Comparison of ENCODE assay signal across 18 cellular contexts in the genomic region with DNA sequence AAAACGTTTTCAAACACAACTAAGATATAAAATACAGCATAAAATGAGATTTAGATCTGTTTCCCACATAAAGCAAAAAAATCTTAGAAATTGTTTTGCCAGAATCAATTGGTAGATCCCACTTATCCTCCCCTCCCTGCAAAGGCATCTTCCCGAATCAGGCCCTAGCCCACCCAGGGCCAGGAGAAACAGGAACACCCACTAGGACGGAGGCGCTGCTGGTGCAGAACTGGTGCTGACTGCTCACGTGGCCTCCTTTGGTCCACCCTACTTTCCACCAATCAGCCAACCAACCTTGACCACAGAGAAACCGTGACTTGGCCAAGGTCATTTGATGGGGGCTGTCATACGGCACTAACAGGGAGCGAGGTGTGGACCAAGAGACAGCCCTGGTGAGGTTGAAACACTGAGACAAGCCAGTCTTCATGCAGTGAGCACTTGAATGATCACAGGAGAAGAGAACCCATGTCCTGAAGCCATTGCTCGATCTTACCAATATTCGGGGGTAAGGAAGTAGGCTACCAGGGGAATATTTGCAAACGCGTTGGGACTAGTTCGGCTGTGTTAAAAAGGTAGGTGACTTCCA. TPM values are rescaled to one million over a fixed set of nuclear protein-coding genes. Genes with fewer than 3 reads are reported as not detected.
A peak's percentile ranks its signal among the peaks of the same experiment; 100 is the strongest.
DNase-seq lines count a peak whose midpoint lies in the region; ATAC-seq and TF ChIP-seq lines count a peak whose summit lies in the region.
"Had no signal": no experiment of that assay in that cellular context is flagged by ENCODE, and none has a peak within 500 bp of the region (broad histone marks: within the 10 kb centered on the region; RNA-seq: fewer than 3 reads in every experiment).

No MANE protein-coding gene starts in this region.

- H3K9me3 ChIP-seq in CD4-positive, alpha-beta T cell (ENCODE audit: control insufficient read depth, low read length): no peaks in the 10 kb centered on the region
- H3K9me3 ChIP-seq in GM23248 (ENCODE audit: low read depth) (no peaks in the 10 kb centered on the region), BE2C (no peaks in the 10 kb centered on the region), neuronal stem cell (replicated peaks in 1 of 2; ENCODE audit: control insufficient read depth in 2 of 2, insufficient read depth in 1 of 2, low read depth in 1 of 2, low read length in 2 of 2) (no peaks in the 10 kb centered on the region)
- H3K9me3 ChIP-seq: HAP-1, pancreas, thoracic aorta had no signal

- H3K27me3 ChIP-seq in CD4-positive, alpha-beta T cell (ENCODE audit: control insufficient read depth, insufficient read depth, low read length): no peaks in the 10 kb centered on the region
- H3K27me3 ChIP-seq in GM23248 (replicated peaks; ENCODE audit: insufficient read depth) (no peaks in the 10 kb centered on the region), BE2C (no peaks in the 10 kb centered on the region), neuronal stem cell (ENCODE audit: control insufficient read depth in 3 of 3, insufficient read depth in 3 of 3, low read depth in 1 of 3, low read length in 3 of 3) (no peaks in the 10 kb centered on the region)
- H3K27me3 ChIP-seq: pancreas had no signal

- peaks cover 85% of the 10 kb centered on the region for H3K79me2 ChIP-seq in GM23248 (ENCODE audit: insufficient read depth)

- H2BK5ac ChIP-seq in neuronal stem cell (ENCODE audit: low read length): no peak overlapping the region

- WGBS in GM23248 (ENCODE audit: low coverage in 1 of 2, low lambda C conversion rate in 2 of 2, missing lambda C conversion rate in 2 of 2), 2 experiments: 81 to 89% methylated on average over 13 of the region's 13 CpGs
- WGBS in neuronal stem cell (ENCODE audit: extremely low coverage in 2 of 2, insufficient read length in 2 of 2, insufficient replicate concordance in 1 of 2), 2 donors: no CpG with 5 or more reads among the region's 13 CpGs

- H2BK12ac ChIP-seq in neuronal stem cell (ENCODE audit: low read length): no peak overlapping the region

- peaks cover 51% of the 10 kb centered on the region for H3F3A ChIP-seq in GM23248 (ENCODE audit: insufficient read depth)

- no peak overlapping the region for H3K27ac ChIP-seq in CD4-positive, alpha-beta T cell (ENCODE audit: low read depth, low read length)
- H3K27ac ChIP-seq in GM23248: no peak overlapping the region
- no peak overlapping the region for H3K27ac ChIP-seq in neuronal stem cell (replicated peaks; ENCODE audit: low read length)
- H3K27ac ChIP-seq: pancreas, PC-9, thoracic aorta had no signal

- H3K4me1 Mint-ChIP-seq in CD4-positive, alpha-beta T cell (ENCODE audit: low read depth): peaks cover 31% of the 10 kb centered on the region
- H3K4me1 Mint-ChIP-seq in activated naive CD8-positive, alpha-beta T cell treated with anti-CD3 and anti-CD28 coated beads, Interleukin-2, amount 50 U/mL, for 24 hours: peaks cover 46% of the 10 kb centered on the region
- peaks cover 19 to 49% (median 32%) of the 10 kb centered on the region in 4 donors for H3K4me1 Mint-ChIP-seq in naive thymus-derived CD8-positive, alpha-beta T cell

- H3K27ac Mint-ChIP-seq in CD4-positive, alpha-beta T cell: peak overlapping the region; percentile 42
- peak overlapping the region; percentile 77 for H3K27ac Mint-ChIP-seq in activated naive CD8-positive, alpha-beta T cell treated with anti-CD3 and anti-CD28 coated beads, Interleukin-2, amount 50 U/mL, for 24 hours
- H3K27ac Mint-ChIP-seq in naive thymus-derived CD8-positive, alpha-beta T cell: peak overlapping the region in 7 of 10 donors; percentile 37 to 73 (median 44)
- H3K27ac Mint-ChIP-seq: B cell had no signal

- H2BK120ac ChIP-seq in neuronal stem cell (ENCODE audit: low read depth, low read length): no peak overlapping the region

- H2BK15ac ChIP-seq in neuronal stem cell (ENCODE audit: low read length): no peak overlapping the region

- H3K79me1 ChIP-seq in neuronal stem cell (ENCODE audit: low read depth, low read length): peaks cover 16% of the 10 kb centered on the region

- POLR2A ChIA-PET in CD4-positive, alpha-beta T cell (lab: Charles Lee): interaction anchor here (1.8 to 7.4 kb wide), 2 partner anchors 10 to 12 kb away, joined by 9 to 109 read pairs; a partner anchor contains a TSS
- POLR2A ChIA-PET in naive thymus-derived CD8-positive, alpha-beta T cell (lab: Charles Lee): interaction anchor here (1.4 kb wide), 1 partner anchor 12 kb away, joined by 3 read pairs; no protein-coding TSS in a partner anchor

- no peak overlapping the region for H2AK5ac ChIP-seq in neuronal stem cell (ENCODE audit: low read depth, low read length)

- no peak overlapping the region for H3K14ac ChIP-seq in neuronal stem cell (ENCODE audit: low read length)

- H3K4me1 ChIP-seq in GM23248 (ENCODE audit: insufficient read depth) (no peaks in the 10 kb centered on the region), BE2C (peaks cover 12% of the 10 kb centered on the region), neuronal stem cell (ENCODE audit: control insufficient read depth in 2 of 2, insufficient read depth in 1 of 2, low read depth in 1 of 2, low read length in 2 of 2) (peaks cover 4 to 6% of the 10 kb centered on the region in 2 donors)

- no peak overlapping the region for H3K4me3 Mint-ChIP-seq in CD4-positive, alpha-beta T cell
- no peak overlapping the region for H3K4me3 Mint-ChIP-seq in activated naive CD8-positive, alpha-beta T cell treated with anti-CD3 and anti-CD28 coated beads, Interleukin-2, amount 50 U/mL, for 24 hours
- H3K4me3 Mint-ChIP-seq in naive thymus-derived CD8-positive, alpha-beta T cell: no peak overlapping the region
- H3K4me3 Mint-ChIP-seq: activated CD4-positive, alpha-beta T cell treated with anti-CD3 and anti-CD28 coated beads, Interleukin-2, amount 10 ng/mL, durations not matched to agents 7 days and 5 days; B cell had no signal

- H3K4me3 ChIP-seq in GM23248: no peak overlapping the region
- H3K4me3 ChIP-seq in BE2C (ENCODE audit: low read depth, low read length): no peak overlapping the region
- H3K4me3 ChIP-seq in neuronal stem cell (ENCODE audit: low read length in 2 of 2): no peak overlapping the region
- H3K4me3 ChIP-seq: HAP-1, pancreas, PC-9, thoracic aorta had no signal

- 0 out of 2 replicates have a peak overlapping the region, but pooled peaks have one; percentile 28 for H3K9ac ChIP-seq in GM23248
- no peak overlapping the region for H3K9ac ChIP-seq in neuronal stem cell (ENCODE audit: low read depth, low read length, poor library complexity)

- no peak overlapping the region for H4K8ac ChIP-seq in neuronal stem cell (ENCODE audit: low read depth, low read length)

- ATAC-seq in CD4-positive, alpha-beta T cell (ENCODE audit: poor library complexity): no peak
- ATAC-seq in activated naive CD8-positive, alpha-beta T cell treated with anti-CD3 and anti-CD28 coated beads, Interleukin-2, amount 50 U/mL, for 24 hours: no peak
- no peak for ATAC-seq in naive thymus-derived CD8-positive, alpha-beta T cell
- ATAC-seq in HG03196 (IDR thresholded peaks at IDR 0.05; ENCODE audit: unreplicated experiment): no peak
- ATAC-seq: left colon had no signal

- peaks cover 9% of the 10 kb centered on the region; the same call in 1 of the 2 replicates for H4K20me1 ChIP-seq in GM23248 (ENCODE audit: insufficient read depth)

- H3K27me3 Mint-ChIP-seq in CD4-positive, alpha-beta T cell: no peaks in the 10 kb centered on the region
- no peaks in the 10 kb centered on the region for H3K27me3 Mint-ChIP-seq in activated naive CD8-positive, alpha-beta T cell treated with anti-CD3 and anti-CD28 coated beads, Interleukin-2, amount 50 U/mL, for 24 hours
- H3K27me3 Mint-ChIP-seq in naive thymus-derived CD8-positive, alpha-beta T cell: no peaks in the 10 kb centered on the region
- H3K27me3 Mint-ChIP-seq: activated CD4-positive, alpha-beta T cell treated with anti-CD3 and anti-CD28 coated beads, Interleukin-2, amount 10 ng/mL, durations not matched to agents 7 days and 5 days; B cell had no signal

- peaks cover 79% of the 10 kb centered on the region for H3K36me3 Mint-ChIP-seq in CD4-positive, alpha-beta T cell (ENCODE audit: low read depth)
- peaks cover 51% of the 10 kb centered on the region for H3K36me3 Mint-ChIP-seq in activated naive CD8-positive, alpha-beta T cell treated with anti-CD3 and anti-CD28 coated beads, Interleukin-2, amount 50 U/mL, for 24 hours (ENCODE audit: low read depth)
- H3K36me3 Mint-ChIP-seq in naive thymus-derived CD8-positive, alpha-beta T cell: peaks cover 0 to 74% (median 9%) of the 10 kb centered on the region in 3 donors

- TF ChIP-seq CTCF in CD4-positive, alpha-beta T cell (IDR thresholded peaks at IDR 0.05): no peak
- TF ChIP-seq CTCF in BE2C (IDR thresholded peaks at IDR 0.05; ENCODE audit: low read depth, low read length): no peak

- no peak overlapping the region for H2AFZ ChIP-seq in GM23248
- no peak overlapping the region for H2AFZ ChIP-seq in neuronal stem cell (ENCODE audit: low read length)
- H2AFZ ChIP-seq: PC-9 had no signal

- CTCF ChIA-PET in CD4-positive, alpha-beta T cell (lab: Charles Lee): no interaction called here

- DNase-seq in CD4-positive, alpha-beta T cell: no peak
- DNase-seq in GM23248 (no peak), BE2C (no peak), neuronal stem cell (ENCODE audit: low spot score) (no peak)
- no peak for DNase-seq in activated naive CD8-positive, alpha-beta T cell treated with anti-CD3 and anti-CD28 coated beads, Interleukin-2, amount 50 U/mL, for 24 hours
- no peak for DNase-seq in naive thymus-derived CD8-positive, alpha-beta T cell
- DNase-seq: activated CD4-positive, alpha-beta T cell treated with anti-CD3 and anti-CD28 coated beads, Interleukin-2, amount 10 ng/mL, durations not matched to agents 7 days and 5 days; cortex of kidney; foreskin melanocyte; left colon; NCI-H1105; PC-9; T1000 had no signal

- H3K9me2 ChIP-seq in GM23248 (ENCODE audit: insufficient read depth): no peaks in the 10 kb centered on the region

- no peak overlapping the region for H3K4me2 ChIP-seq in GM23248 (ENCODE audit: unreplicated experiment)
- no peak overlapping the region for H3K4me2 ChIP-seq in neuronal stem cell (ENCODE audit: insufficient read depth, low read length, poor library complexity, severe bottlenecking)
- H3K4me2 ChIP-seq: PC-9 had no signal

- H3K23ac ChIP-seq in neuronal stem cell (ENCODE audit: low read depth, low read length, poor library complexity): no peak overlapping the region

- no peak overlapping the region for H4K91ac ChIP-seq in neuronal stem cell (ENCODE audit: low read depth, low read length, poor library complexity)

- intact Hi-C loops in CD4-positive, alpha-beta T cell (cut with DNase I, micrococcal nuclease): no loop called here

- in situ Hi-C loops in GM23248 (cut with MboI): no loop called here

- peaks cover 57% of the 10 kb centered on the region for H3K36me3 ChIP-seq in GM23248 (ENCODE audit: low read depth)
- peaks cover 82% of the 10 kb centered on the region for H3K36me3 ChIP-seq in BE2C
- H3K36me3 ChIP-seq in neuronal stem cell (replicated peaks in 1 of 2; ENCODE audit: control insufficient read depth in 2 of 2, insufficient read depth in 2 of 2, low read length in 2 of 2): peaks cover 50 to 91% of the 10 kb centered on the region in 2 donors

- H3K9me3 Mint-ChIP-seq in CD4-positive, alpha-beta T cell: no peaks in the 10 kb centered on the region
- no peaks in the 10 kb centered on the region for H3K9me3 Mint-ChIP-seq in activated naive CD8-positive, alpha-beta T cell treated with anti-CD3 and anti-CD28 coated beads, Interleukin-2, amount 50 U/mL, for 24 hours
- H3K9me3 Mint-ChIP-seq in naive thymus-derived CD8-positive, alpha-beta T cell: no peaks in the 10 kb centered on the region
- H3K9me3 Mint-ChIP-seq: activated CD4-positive, alpha-beta T cell treated with anti-CD3 and anti-CD28 coated beads, Interleukin-2, amount 10 ng/mL, durations not matched to agents 7 days and 5 days had no signal

- H3K4ac ChIP-seq in neuronal stem cell (ENCODE audit: low read length): no peak overlapping the region

- no peak overlapping the region for H3K18ac ChIP-seq in neuronal stem cell (ENCODE audit: low read length)

RNA-seq across cellular contexts. Expression of a gene that starts 5.2 kb away (rescaled TPM):
- total RNA-seq in CD4-positive, alpha-beta T cell: 10 to 100 TPM; 12.7 TPM
- total RNA-seq in GM23248 (2014; rRNA removed; shearing (Covaris generic)): 6.3 and 14.8 TPM in 2 replicates
- 23.4 and 24.4 TPM in 2 replicates for polyA plus RNA-seq in GM23248 (2016; fragmentation: Nextera tagmentation; extraction: Ambion mirVana)
- total RNA-seq in naive thymus-derived CD8-positive, alpha-beta T cell: 10 to 100 TPM; 22.8 to 24.7 TPM
- 10 to 100 TPM; 39.8 to 52.0 (median 49.9) TPM for polyA plus RNA-seq in naive thymus-derived CD8-positive, alpha-beta T cell
- 240 TPM for polyA plus RNA-seq in BE2C (2012; ENCODE audit: insufficient read depth, insufficient read length, low read depth)
- polyA plus RNA-seq in neuronal stem cell (2013, experiment 1 of 2): 22.0 TPM
- 22.0 TPM for polyA plus RNA-seq in neuronal stem cell (2013, experiment 2 of 2)

RNA-seq across cellular contexts. Expression of a gene that starts 5.3 kb away (rescaled TPM):
- total RNA-seq in CD4-positive, alpha-beta T cell: 10 to 100 TPM; 42.5 to 45.9 TPM
- 27.7 and 29.1 TPM in 2 replicates for total RNA-seq in GM23248 (2014; rRNA removed; shearing (Covaris generic))
- 57.4 and 62.9 TPM in 2 replicates for polyA plus RNA-seq in GM23248 (2016; fragmentation: Nextera tagmentation; extraction: Ambion mirVana)
- 10 to 100 TPM; 58.7 to 59.5 TPM for total RNA-seq in naive thymus-derived CD8-positive, alpha-beta T cell
- polyA plus RNA-seq in naive thymus-derived CD8-positive, alpha-beta T cell: 100 to 1,000 TPM in 2 of 3 donors, 10 to 100 TPM in 1; 90.6 to 119 (median 112) TPM
- 109 TPM for polyA plus RNA-seq in BE2C (2012; ENCODE audit: insufficient read depth, insufficient read length, low read depth)
- polyA plus RNA-seq in neuronal stem cell (2013, experiment 1 of 2): 34.2 TPM
- polyA plus RNA-seq in neuronal stem cell (2013, experiment 2 of 2): 33.7 TPM

RNA-seq across cellular contexts. Expression of a gene that starts 13.6 kb away (rescaled TPM):
- 1,000 to 10,000 TPM; 2,613 to 2,686 TPM for total RNA-seq in CD4-positive, alpha-beta T cell
- total RNA-seq in GM23248 (2014; rRNA removed; shearing (Covaris generic)): 1,262 and 1,382 TPM in 2 replicates
- polyA plus RNA-seq in GM23248 (2016; fragmentation: Nextera tagmentation; extraction: Ambion mirVana): 437 and 458 TPM in 2 replicates
- total RNA-seq in naive thymus-derived CD8-positive, alpha-beta T cell: 1,000 to 10,000 TPM; 2,300 to 2,355 TPM
- 1,000 to 10,000 TPM; 1,183 to 1,387 (median 1,313) TPM for polyA plus RNA-seq in naive thymus-derived CD8-positive, alpha-beta T cell
- 1,628 TPM for polyA plus RNA-seq in BE2C (2012; ENCODE audit: insufficient read depth, insufficient read length, low read depth)
- 3,338 TPM for polyA plus RNA-seq in neuronal stem cell (2013, experiment 1 of 2)
- polyA plus RNA-seq in neuronal stem cell (2013, experiment 2 of 2): 3,301 TPM

RNA-seq across cellular contexts. Expression of a gene that starts 13.7 kb away (rescaled TPM):
- 10 to 100 TPM; 15.7 to 18.0 TPM for total RNA-seq in CD4-positive, alpha-beta T cell
- total RNA-seq in GM23248 (2014; rRNA removed; shearing (Covaris generic)): 24.4 and 28.6 TPM in 2 replicates
- 14.1 and 14.5 TPM in 2 replicates for polyA plus RNA-seq in GM23248 (2016; fragmentation: Nextera tagmentation; extraction: Ambion mirVana)
- total RNA-seq in naive thymus-derived CD8-positive, alpha-beta T cell: 10 to 100 TPM; 38.2 to 46.4 TPM
- polyA plus RNA-seq in naive thymus-derived CD8-positive, alpha-beta T cell: 10 to 100 TPM; 10.3 to 20.6 (median 17.5) TPM
- polyA plus RNA-seq in BE2C (2012; ENCODE audit: insufficient read depth, insufficient read length, low read depth): 62.3 TPM
- polyA plus RNA-seq in neuronal stem cell (2013, experiment 1 of 2): 34.2 TPM
- polyA plus RNA-seq in neuronal stem cell (2013, experiment 2 of 2): 35.9 TPM

RNA-seq across cellular contexts. Expression of a gene that starts 14.3 kb away (rescaled TPM):
- 10 to 100 TPM; 90.7 to 94.6 TPM for total RNA-seq in CD4-positive, alpha-beta T cell
- total RNA-seq in GM23248 (2014; rRNA removed; shearing (Covaris generic)): 638 and 670 TPM in 2 replicates
- 406 and 420 TPM in 2 replicates for polyA plus RNA-seq in GM23248 (2016; fragmentation: Nextera tagmentation; extraction: Ambion mirVana)
- total RNA-seq in naive thymus-derived CD8-positive, alpha-beta T cell: 10 to 100 TPM; 68.7 to 70.0 TPM
- polyA plus RNA-seq in naive thymus-derived CD8-positive, alpha-beta T cell: 100 to 1,000 TPM; 107 to 146 (median 122) TPM
- polyA plus RNA-seq in BE2C (2012; ENCODE audit: insufficient read depth, insufficient read length, low read depth): 349 TPM
- 107 TPM for polyA plus RNA-seq in neuronal stem cell (2013, experiment 1 of 2)
- 106 TPM for polyA plus RNA-seq in neuronal stem cell (2013, experiment 2 of 2)
